11 cellular contexts compared by ENCODE assay signal in genomic region chr17:68491381-68491849, GRCh38. TPM values are rescaled to one million over a fixed set of nuclear protein-coding genes. Genes with fewer than 3 reads are reported as not detected.
DNase-seq lines count a peak whose midpoint lies in the region; ATAC-seq and TF ChIP-seq lines count a peak whose summit lies in the region.
"Had no signal": no experiment of that assay in that cellular context is flagged by ENCODE, and none has a peak within 500 bp of the region (broad histone marks: within the 10 kb centered on the region; RNA-seq: fewer than 3 reads in every experiment).

No MANE protein-coding gene starts in this region.

- H3K4me1 ChIP-seq in OCI-LY3 (ENCODE audit: low read length) (peaks cover 37% of the 10 kb centered on the region), gastrocnemius medialis (peaks cover 6 to 17% of the 10 kb centered on the region in 2 donors)

- H3K4me2 ChIP-seq in OCI-LY3 (ENCODE audit: low read length): peak overlapping the region; percentile 54
- H3K4me2 ChIP-seq: PC-9 had no signal

- intact Hi-C loops in Right ventricle myocardium superior (cut with DNase I) (no loop called here), gastrocnemius medialis (cut with DNase I; ENCODE audit: low total_unique reads) (no loop called here)

- H3K36me3 ChIP-seq in OCI-LY3 (replicated peaks; ENCODE audit: low read depth, low read length) (no peaks in the 10 kb centered on the region), gastrocnemius medialis (no peaks in the 10 kb centered on the region)
- H3K36me3 ChIP-seq: tibial nerve had no signal

- H3K9me3 ChIP-seq in OCI-LY3 (ENCODE audit: insufficient read depth, low read length) (no peaks in the 10 kb centered on the region), gastrocnemius medialis (no peaks in the 10 kb centered on the region)
- H3K9me3 ChIP-seq: tibial nerve had no signal

- no peak overlapping the region for H3K27ac Mint-ChIP-seq in activated CD4-positive, alpha-beta memory T cell treated with anti-CD3 and anti-CD28 coated beads, Interleukin-2, amount 10 ng/mL, durations not matched to agents 7 days and 5 days

- H3K9me3 Mint-ChIP-seq in activated CD4-positive, alpha-beta memory T cell treated with anti-CD3 and anti-CD28 coated beads, Interleukin-2, amount 10 ng/mL, durations not matched to agents 7 days and 5 days: peaks cover 6% of the 10 kb centered on the region

- H3K27ac ChIP-seq in OCI-LY3 (ENCODE audit: low read length) (peak overlapping the region; percentile 89), gastrocnemius medialis (peak overlapping the region; percentile 19 to 64 (median 60))
- H3K27ac ChIP-seq: PC-9 had no signal

- in situ Hi-C loops in gastrocnemius medialis (cut with MboI; ENCODE audit: low sequenced_read_pairs in 4 of 4): no loop called here

- CTCF ChIA-PET in activated CD4-positive, alpha-beta memory T cell treated with anti-CD3 and anti-CD28 coated beads, Interleukin-2, amount 10 ng/mL, durations not matched to agents 7 days and 5 days (lab: Charles Lee): interaction anchor here (0.7 to 1.2 kb wide), 2 partner anchors 9 to 174 kb away, joined by 3 to 4 read pairs; no protein-coding TSS in a partner anchor

- TF ChIP-seq CTCF in OCI-LY3 (IDR thresholded peaks at IDR 0.05; ENCODE audit: low read depth, low read length) (no peak), gastrocnemius medialis (IDR thresholded peaks at IDR 0.05 in 4 of 5, conservative IDR thresholded peaks at IDR 0.05 in 1 of 5) (no peak)

- H3K4me3 Mint-ChIP-seq in activated CD4-positive, alpha-beta memory T cell treated with anti-CD3 and anti-CD28 coated beads, Interleukin-2, amount 10 ng/mL, durations not matched to agents 7 days and 5 days: no peak overlapping the region

- DNase-seq in Right ventricle myocardium superior: no peak
- peak; percentile 28 to 46 for DNase-seq in gastrocnemius medialis
- no peak for DNase-seq in stimulated activated CD4-positive, alpha-beta T cell treated with anti-CD3 and anti-CD28 coated beads, Interleukin-1b, Interleukin-23, amount 100 ng/mL, for 48 hours
- no peak for DNase-seq in activated CD4-positive, alpha-beta memory T cell treated with anti-CD3 and anti-CD28 coated beads, Interleukin-2, amount 10 ng/mL, durations not matched to agents 7 days and 5 days
- DNase-seq in NCI-H748 (lab: John Stamatoyannopoulos, UW; ENCODE audit: unreplicated experiment): no peak
- DNase-seq: Calu3 had no signal

- TF ChIP-seq POLR2A in gastrocnemius medialis (IDR thresholded peaks at IDR 0.05): no peak

- no peaks in the 10 kb centered on the region for H3K36me3 Mint-ChIP-seq in activated CD4-positive, alpha-beta memory T cell treated with anti-CD3 and anti-CD28 coated beads, Interleukin-2, amount 10 ng/mL, durations not matched to agents 7 days and 5 days (ENCODE audit: low read depth)

- no peaks in the 10 kb centered on the region for H3K79me2 ChIP-seq in OCI-LY3 (ENCODE audit: low read length)

- peak; percentile 70 for ATAC-seq in GM19351 (IDR thresholded peaks at IDR 0.05; ENCODE audit: unreplicated experiment)
- ATAC-seq in Right ventricle myocardium superior (ENCODE audit: poor library complexity): peak; percentile 68
- ATAC-seq in gastrocnemius medialis: peak; percentile 9 to 50
- no peak for ATAC-seq in HG03521 (IDR thresholded peaks at IDR 0.05; ENCODE audit: unreplicated experiment)

- POLR2A ChIA-PET in activated CD4-positive, alpha-beta memory T cell treated with anti-CD3 and anti-CD28 coated beads, Interleukin-2, amount 10 ng/mL, durations not matched to agents 7 days and 5 days (lab: Charles Lee): no interaction called here

- H3K27me3 Mint-ChIP-seq in activated CD4-positive, alpha-beta memory T cell treated with anti-CD3 and anti-CD28 coated beads, Interleukin-2, amount 10 ng/mL, durations not matched to agents 7 days and 5 days: peaks cover 13% of the 10 kb centered on the region

- H3K4me3 ChIP-seq in OCI-LY3 (ENCODE audit: low read length) (peak overlapping the region; percentile 29; the same call in 1 of the 2 replicates), gastrocnemius medialis (peak overlapping the region in 1 of 4 donors; percentile 15)
- H3K4me3 ChIP-seq: PC-9, tibial nerve had no signal

- H3K4me1 Mint-ChIP-seq in activated CD4-positive, alpha-beta memory T cell treated with anti-CD3 and anti-CD28 coated beads, Interleukin-2, amount 10 ng/mL, durations not matched to agents 7 days and 5 days: peaks cover 24% of the 10 kb centered on the region

- H4K20me1 ChIP-seq in OCI-LY3 (ENCODE audit: insufficient read depth, low read length): no peaks in the 10 kb centered on the region

- H3K9ac ChIP-seq in OCI-LY3 (ENCODE audit: low read length): peak overlapping the region; percentile 49; the same call in 1 of the 2 replicates

- H2AFZ ChIP-seq in OCI-LY3 (ENCODE audit: low read depth, low read length): no peak overlapping the region
- H2AFZ ChIP-seq: PC-9 had no signal

- H3K27me3 ChIP-seq in OCI-LY3 (ENCODE audit: low read depth, low read length): no peaks in the 10 kb centered on the region
- no peaks in the 10 kb centered on the region for H3K27me3 ChIP-seq in gastrocnemius medialis
- H3K27me3 ChIP-seq: tibial nerve had no signal

RNA-seq across cellular contexts. Expression of gene PRKAR1A, which starts 20.8 kb away (rescaled TPM):
- total RNA-seq in Right ventricle myocardium superior (607 TPM), gastrocnemius medialis (100 to 1,000 TPM; 271 to 656 (median 557) TPM)
- 100 to 1,000 TPM; 281 to 287 TPM for total RNA-seq in activated CD4-positive, alpha-beta memory T cell treated with anti-CD3 and anti-CD28 coated beads, Interleukin-2, amount 10 ng/mL, durations not matched to agents 7 days and 5 days

RNA-seq across cellular contexts. Expression of gene WIPI1, which starts 34.1 kb away (rescaled TPM):
- total RNA-seq in Right ventricle myocardium superior: 63.7 TPM
- 100 to 1,000 TPM in 2 of 4 donors, 10 to 100 TPM in 2; 79.1 to 182 (median 92.0) TPM for total RNA-seq in gastrocnemius medialis
- total RNA-seq in activated CD4-positive, alpha-beta memory T cell treated with anti-CD3 and anti-CD28 coated beads, Interleukin-2, amount 10 ng/mL, durations not matched to agents 7 days and 5 days: 10 to 100 TPM; 60.0 to 62.7 TPM

Comparison
In these comparisons a context has a peak if more than half of its experiments do, and no peak if none do; other contexts are left out.
1. DNase-seq: peak in gastrocnemius medialis (2 of 2); none in Right ventricle myocardium superior (single experiment), stimulated activated CD4-positive, alpha-beta T cell treated with anti-CD3 and anti-CD28 coated beads, Interleukin-1b, Interleukin-23, amount 100 ng/mL, for 48 hours (single experiment), activated CD4-positive, alpha-beta memory T cell treated with anti-CD3 and anti-CD28 coated beads, Interleukin-2, amount 10 ng/mL, durations not matched to agents 7 days and 5 days (single experiment) and NCI-H748 (single experiment).